15 cellular contexts compared by ENCODE assay signal in the genomic region with DNA sequence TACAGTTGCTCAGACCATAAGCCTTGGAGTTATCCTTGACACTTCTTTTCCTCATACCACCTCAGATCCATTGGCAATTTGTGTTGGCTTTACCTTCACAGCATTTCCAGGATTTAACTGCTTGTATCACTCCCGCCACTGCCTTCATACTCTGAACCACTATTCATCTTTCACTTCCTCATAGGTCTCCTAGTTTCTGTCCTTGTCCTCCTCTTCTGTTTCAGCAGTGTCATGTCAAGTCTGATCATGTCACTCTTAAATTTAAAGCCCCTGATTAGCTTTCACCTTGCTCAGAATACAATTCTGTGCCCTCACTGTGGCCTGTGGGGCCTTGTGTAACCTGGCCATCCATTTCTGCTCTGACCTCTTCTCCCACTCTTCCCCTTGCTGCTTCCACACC. TPM values are rescaled to one million over a fixed set of nuclear protein-coding genes. Genes with fewer than 3 reads are reported as not detected.
DNase-seq lines count a peak whose midpoint lies in the region; ATAC-seq and TF ChIP-seq lines count a peak whose summit lies in the region.
"Had no signal": no experiment of that assay in that cellular context is flagged by ENCODE, and none has a peak within 500 bp of the region (broad histone marks: within the 10 kb centered on the region; RNA-seq: fewer than 3 reads in every experiment).

No MANE protein-coding gene starts in this region.

- POLR2A ChIA-PET in OCI-LY7 (lab: Charles Lee), result no interaction called here

- no peaks in the 10 kb centered on the region for H3K79me2 ChIP-seq in OCI-LY7 (ENCODE audit: insufficient read depth, low read depth, low read length)

- TF ChIP-seq POLR2A in body of pancreas (IDR thresholded peaks at IDR 0.05), result no peak

- H3K9me3 ChIP-seq in body of pancreas (no peaks in the 10 kb centered on the region), OCI-LY7 (ENCODE audit: low read length) (no peaks in the 10 kb centered on the region)
- H3K9me3 ChIP-seq: MG63 had no signal

- intact Hi-C loops in body of pancreas (cut with DNase I), result no loop called here
- intact Hi-C loops in OCI-LY7 (cut with micrococcal nuclease; ENCODE audit: unreplicated experiment), result no loop called here

- peaks cover 44% of the 10 kb centered on the region for H3K36me3 Mint-ChIP-seq in brain
- H3K36me3 Mint-ChIP-seq: activated naive CD8-positive, alpha-beta T cell had no signal

- H3K9me2 ChIP-seq in OCI-LY7 (ENCODE audit: insufficient read depth, low read length), result no peaks in the 10 kb centered on the region

- no peaks in the 10 kb centered on the region for H3K36me3 ChIP-seq in body of pancreas (replicated peaks in 1 of 2; ENCODE audit: insufficient read depth in 1 of 2, low read depth in 2 of 2)
- H3K36me3 ChIP-seq in OCI-LY7 (ENCODE audit: insufficient read depth, low read length), result no peaks in the 10 kb centered on the region
- H3K36me3 ChIP-seq: MG63 had no signal

- H3K4me1 ChIP-seq in body of pancreas, result no peaks in the 10 kb centered on the region
- H3K4me1 ChIP-seq in OCI-LY7 (ENCODE audit: insufficient read depth, low read length, poor library complexity, severe bottlenecking), result no peaks in the 10 kb centered on the region

- TF ChIP-seq CTCF in brain (conservative IDR thresholded peaks at IDR 0.05) (no peak), body of pancreas (IDR thresholded peaks at IDR 0.05) (no peak), OCI-LY7 (conservative IDR thresholded peaks at IDR 0.05; ENCODE audit: low read length) (no peak)

- no peak overlapping the region for H3K4me3 ChIP-seq in body of pancreas
- H3K4me3 ChIP-seq in OCI-LY7 (ENCODE audit: low read depth, low read length, poor library complexity, severe bottlenecking), result no peak overlapping the region
- H3K4me3 ChIP-seq: MG63 had no signal

- DNase-seq in body of pancreas (no peak), HuH-7.5 (ENCODE audit: low spot score) (no peak), OCI-LY7 (ENCODE audit: low spot score) (no peak), AML-193 (lab: John Stamatoyannopoulos, UW) (no peak)
- DNase-seq: activated CD4-positive, CD25-positive, alpha-beta regulatory T cell; effector memory CD4-positive, alpha-beta T cell; hypothalamus; MG63 had no signal

- no peak overlapping the region for H2AFZ ChIP-seq in OCI-LY7 (ENCODE audit: low read length)

- peak overlapping the region in 1 of 5 experiments; percentile 11 for H3K4me3 Mint-ChIP-seq in brain
- H3K4me3 Mint-ChIP-seq: activated naive CD8-positive, alpha-beta T cell had no signal

- H3K27ac ChIP-seq in body of pancreas (no peak overlapping the region), OCI-LY7 (ENCODE audit: low read depth, low read length, poor library complexity, severe bottlenecking) (no peak overlapping the region)

- H3K4me2 ChIP-seq in OCI-LY7 (ENCODE audit: low read length), result no peak overlapping the region

- no peaks in the 10 kb centered on the region for H3K27me3 Mint-ChIP-seq in brain

- no peaks in the 10 kb centered on the region for H3K27me3 ChIP-seq in body of pancreas

- no peaks in the 10 kb centered on the region for H3K4me1 Mint-ChIP-seq in brain

- H3K27ac Mint-ChIP-seq in brain, result peak overlapping the region in 4 of 5 experiments; percentile 34 to 83 (median 54)
- H3K27ac Mint-ChIP-seq: activated naive CD8-positive, alpha-beta T cell had no signal

- ATAC-seq in GM18868 (IDR thresholded peaks at IDR 0.05; ENCODE audit: unreplicated experiment) (peak; percentile 97), GM21529 (IDR thresholded peaks at IDR 0.05; ENCODE audit: unreplicated experiment) (peak; percentile 98), HG03139 (IDR thresholded peaks at IDR 0.05; ENCODE audit: unreplicated experiment) (peak; percentile 77), body of pancreas (no peak)
- ATAC-seq: Panc1 had no signal

- BruUV-seq in OCI-LY7 (replicated peaks; lab: Mats Ljungman, UMichigan), result no TSS peak

- H4K20me1 ChIP-seq in OCI-LY7 (ENCODE audit: insufficient read depth, low read length), result no peaks in the 10 kb centered on the region

- no peaks in the 10 kb centered on the region for H3K9me3 Mint-ChIP-seq in brain

- CTCF ChIA-PET in OCI-LY7 (lab: Charles Lee; ENCODE audit: unreplicated experiment), result no interaction called here

- WGBS in body of pancreas, 2 donors, result 81 to 93% methylated on average over 1 of the region's 1 CpG

RNA-seq across cellular contexts. Expression of a gene that starts 34.7 kb away (rescaled TPM):
- polyA plus RNA-seq in brain (ENCODE audit: insufficient read depth, low read depth, low replicate concordance), result 30.4 TPM
- total RNA-seq in body of pancreas, result 10 to 100 TPM; 10.9 to 11.4 TPM
- total RNA-seq in OCI-LY7 (2014; rRNA removed; shearing (Covaris generic)), result not detected in 2 replicates
- not detected in 2 replicates for total RNA-seq in OCI-LY7 (2022)
- total RNA-seq: H4 had no signal

Comparison
In these comparisons a context has a peak if more than half of its experiments do, and no peak if none do; other contexts are left out.
1. RNA of a gene that starts 34.7 kb away (total RNA-seq): 10.9 to 11.4 TPM in body of pancreas; not detected in OCI-LY7; every median in the first group is over 10 times any median in the second.